ENCODE assay signal across 8 cellular contexts in genomic region chr6:154276810-154277577, GRCh38.
DNase-seq lines count a peak whose midpoint lies in the region; ATAC-seq, FAIRE-seq and TF ChIP-seq lines count a peak whose summit lies in the region.

No MANE protein-coding gene starts in this region.

- H2BK5ac ChIP-seq in H1 (ENCODE audit: low read depth, low read length) = no peak overlapping the region

- no peak overlapping the region for H2AK5ac ChIP-seq in H1 (ENCODE audit: low read depth, low read length)

- H3K27me3 Mint-ChIP-seq in neural progenitor cell (ENCODE audit: insufficient read depth, low read depth) = no peaks in the 10 kb centered on the region

- H3F3A ChIP-seq in neural progenitor cell (ENCODE audit: low read depth) = no peaks in the 10 kb centered on the region

- no peak overlapping the region for H2BK20ac ChIP-seq in H1 (ENCODE audit: low read length)

- H3K4me3 Mint-ChIP-seq in neural progenitor cell = no peak overlapping the region

- H2BK15ac ChIP-seq in H1 (ENCODE audit: low read length) = 0 out of 2 replicates have a peak overlapping the region, but pooled peaks have one; percentile 32

- H3K27me3 ChIP-seq in Karpas-422 (ENCODE audit: low read length) (no peaks in the 10 kb centered on the region), H1 (replicated peaks in 1 of 4; ENCODE audit: control insufficient read depth in 3 of 4, extremely low read depth in 1 of 4, insufficient read depth in 3 of 4, low read length in 3 of 4) (no peaks in the 10 kb centered on the region), neural progenitor cell (no peaks in the 10 kb centered on the region)

- H3K9me3 ChIP-seq in Karpas-422 (ENCODE audit: low read length) (no peaks in the 10 kb centered on the region), H1 (ENCODE audit: insufficient read depth in 2 of 2, low read depth in 1 of 2, low read length in 1 of 2) (no peaks in the 10 kb centered on the region), neural progenitor cell (ENCODE audit: low read depth) (no peaks in the 10 kb centered on the region)

- no peaks in the 10 kb centered on the region for H3K36me3 ChIP-seq in Karpas-422 (ENCODE audit: insufficient read depth, low read length)
- H3K36me3 ChIP-seq in H1 (ENCODE audit: control insufficient read depth in 2 of 4, insufficient read depth in 4 of 4, low read length in 3 of 4) = no peaks in the 10 kb centered on the region
- no peaks in the 10 kb centered on the region for H3K36me3 ChIP-seq in neural progenitor cell

- H3K36me3 Mint-ChIP-seq in neural progenitor cell = no peaks in the 10 kb centered on the region

- H3K18ac ChIP-seq in H1 (ENCODE audit: extremely low read depth, low read length) = no peak overlapping the region

- H4K5ac ChIP-seq in H1 (ENCODE audit: insufficient read length, low read depth, low read length) = no peak overlapping the region

- no peak overlapping the region for H3K56ac ChIP-seq in H1 (replicated peaks; ENCODE audit: insufficient read length, low read depth, low read length)

- H3K4me1 ChIP-seq in Karpas-422 (ENCODE audit: low read length) (no peaks in the 10 kb centered on the region), H1 (replicated peaks in 1 of 4; ENCODE audit: control insufficient read depth in 3 of 4, insufficient read depth in 4 of 4, low read length in 3 of 4) (no peaks in the 10 kb centered on the region), neural progenitor cell (no peaks in the 10 kb centered on the region)

- TF ChIP-seq POLR2A in H1 (IDR thresholded peaks at IDR 0.05; ENCODE audit: control extremely low read depth in 1 of 2, low read depth in 2 of 2, low read length in 2 of 2) = no peak

- no peak overlapping the region for H3K23ac ChIP-seq in H1 (ENCODE audit: insufficient read length)

- TF ChIP-seq RAD21 in H1 (IDR thresholded peaks at IDR 0.05 in 1 of 2, conservative IDR thresholded peaks at IDR 0.05 in 1 of 2; ENCODE audit: low read depth in 2 of 2, low read length in 2 of 2) = peak in 1 of 2 experiments; percentile 42

- no peaks in the 10 kb centered on the region for H3K23me2 ChIP-seq in H1 (ENCODE audit: low read depth, low read length)

- H2AFZ ChIP-seq in Karpas-422 (ENCODE audit: low read length) (no peak overlapping the region), H1 (ENCODE audit: low read length) (no peak overlapping the region), neural progenitor cell (replicated peaks) (no peak overlapping the region)

- no peak for FAIRE-seq in H1 (lab: Jason Lieb, UNC)

- H3K27ac ChIP-seq in Karpas-422 (ENCODE audit: low read length) (no peak overlapping the region), H1 (ENCODE audit: low read depth, low read length) (no peak overlapping the region), neural progenitor cell (no peak overlapping the region)

- no peak overlapping the region for H3K4ac ChIP-seq in H1 (replicated peaks; ENCODE audit: insufficient read length, low read depth, low read length)

- H3K79me2 ChIP-seq in Karpas-422 (ENCODE audit: low read length) = no peaks in the 10 kb centered on the region
- H3K79me2 ChIP-seq in H1 (ENCODE audit: control insufficient read depth in 1 of 2, insufficient read depth in 2 of 2, low read length in 2 of 2) = no peaks in the 10 kb centered on the region
- no peaks in the 10 kb centered on the region for H3K79me2 ChIP-seq in neural progenitor cell (ENCODE audit: low read depth)

- H3K9ac ChIP-seq in Karpas-422 (ENCODE audit: low read length) (no peak overlapping the region), H1 (replicated peaks in 1 of 4; ENCODE audit: extremely low read depth in 1 of 4, low read depth in 3 of 4, low read length in 3 of 4) (no peak overlapping the region), neural progenitor cell (no peak overlapping the region)

- H3K9me3 Mint-ChIP-seq in neural progenitor cell = no peaks in the 10 kb centered on the region

- no peak overlapping the region for H2BK12ac ChIP-seq in H1 (ENCODE audit: low read depth, low read length)

- DNase-seq in NCI-H1417 (lab: John Stamatoyannopoulos, UW) (peak; percentile 12 to 74 (median 57)), NCI-H1417 treated with DMSO at 0.1 percent for 48 hours (lab: John Stamatoyannopoulos, UW) (no peak), Karpas-422 (peak; percentile 63), SHP77 (lab: John Stamatoyannopoulos, UW) (peak; percentile 8 to 26), H1 (ENCODE audit: low read depth in 1 of 2, low spot score in 2 of 2) (no peak), neural progenitor cell (ENCODE audit: low spot score) (peak; percentile 33), omental fat pad (ENCODE audit: low spot score) (no peak)

- POLR2A ChIA-PET in H1 (lab: Charles Lee; ENCODE audit: partially characterized antibody) = no interaction called here

- H3K4me3 ChIP-seq in Karpas-422 (ENCODE audit: low read length) (no peak overlapping the region), H1 (ENCODE audit: extremely low read depth in 1 of 4, insufficient read depth in 2 of 4, low read depth in 3 of 4, low read length in 4 of 4) (no peak overlapping the region), neural progenitor cell (no peak overlapping the region)

- H4K91ac ChIP-seq in H1 (replicated peaks; ENCODE audit: insufficient read length, low read length) = no peak overlapping the region

- no peaks in the 10 kb centered on the region for H3K79me1 ChIP-seq in H1 (ENCODE audit: low read depth, low read length)

- CTCF ChIA-PET in H1 (lab: Charles Lee; ENCODE audit: partially characterized antibody) = interaction anchor here (0.9 to 4.2 kb wide), 23 partner anchors 9 to 604 kb away, joined by 3 to 30 read pairs (median 3); no protein-coding TSS in a partner anchor

- H4K8ac ChIP-seq in H1 (ENCODE audit: extremely low read depth, insufficient read depth, low read length) = no peak overlapping the region

- H3K4me1 Mint-ChIP-seq in neural progenitor cell = peaks cover 2% of the 10 kb centered on the region

- TF ChIP-seq CTCF in H1 (IDR thresholded peaks at IDR 0.05; ENCODE audit: control extremely low read depth in 1 of 3, insufficient read depth in 1 of 3, low read depth in 1 of 3, low read length in 3 of 3) = peak in 1 of 3 experiments; percentile 30; a peak in 1 of 4 replicates
- TF ChIP-seq CTCF in neural progenitor cell (IDR thresholded peaks at IDR 0.05) = peak; percentile 60
- TF ChIP-seq CTCF in omental fat pad (IDR thresholded peaks at IDR 0.05) = peak in 1 of 3 donors; percentile 7

- no peak for TF ChIP-seq EP300 in H1 (IDR thresholded peaks at IDR 0.05; ENCODE audit: borderline replicate concordance in 1 of 2, low read depth in 2 of 2, low read length in 2 of 2)

- H3K14ac ChIP-seq in H1 (ENCODE audit: insufficient read length) = no peak overlapping the region

- H3K9me2 ChIP-seq in Karpas-422 (replicated peaks; ENCODE audit: insufficient read depth, low read length) = no peaks in the 10 kb centered on the region

- H4K20me1 ChIP-seq in Karpas-422 (ENCODE audit: insufficient read depth, low read depth, low read length) = no peaks in the 10 kb centered on the region
- H4K20me1 ChIP-seq in H1 (replicated peaks in 1 of 2; ENCODE audit: control insufficient read depth in 1 of 2, insufficient read depth in 2 of 2, low read length in 2 of 2) = no peaks in the 10 kb centered on the region
- H4K20me1 ChIP-seq in neural progenitor cell (ENCODE audit: low read depth) = no peaks in the 10 kb centered on the region

- ATAC-seq in GM21515 (IDR thresholded peaks at IDR 0.05; ENCODE audit: unreplicated experiment) (peak; percentile 71), omental fat pad (ENCODE audit: low FRiP score) (no peak)

- H3K4me2 ChIP-seq in Karpas-422 (ENCODE audit: low read depth, low read length, poor library complexity, severe bottlenecking) (no peak overlapping the region), H1 (ENCODE audit: insufficient read depth in 1 of 2, low read depth in 2 of 2, low read length in 2 of 2) (no peak overlapping the region), neural progenitor cell (no peak overlapping the region)

- H2BK120ac ChIP-seq in H1 (replicated peaks; ENCODE audit: low read depth, low read length) = no peak overlapping the region

- H3K27ac Mint-ChIP-seq in neural progenitor cell = no peak overlapping the region

- 91% methylated on average over 11 of the region's 11 CpGs; no CpG with 5 or more reads in 1 of the 2 experiments for WGBS in H1 (ENCODE audit: extremely low coverage in 1 of 2, insufficient coverage in 1 of 2, insufficient read length in 1 of 2, insufficient replicate concordance in 2 of 2, low coverage in 1 of 2, low lambda C conversion rate in 2 of 2, missing lambda C conversion rate in 1 of 2), 2 experiments

TF ChIP-seq in H1, 55 proteins besides CTCF, POLR2A, EP300 and RAD21:
- TF ChIP-seq NRF1 (IDR thresholded peaks at IDR 0.05; ENCODE audit: low read depth, low read length) (no peak), USF2 (IDR thresholded peaks at IDR 0.05; ENCODE audit: low read length) (no peak), SP4 (IDR thresholded peaks at IDR 0.05; ENCODE audit: low read length) (no peak), CBX5 (IDR thresholded peaks at IDR 0.05; ENCODE audit: low read depth, low read length) (no peak), FOSL1 (IDR thresholded peaks at IDR 0.05; ENCODE audit: insufficient read depth, low read depth, low read length) (no peak), KDM5A (IDR thresholded peaks at IDR 0.05; ENCODE audit: low read length) (no peak), NANOG (IDR thresholded peaks at IDR 0.05; ENCODE audit: insufficient read depth, low read depth, low read length, poor library complexity, severe bottlenecking) (no peak), SUZ12 (IDR thresholded peaks at IDR 0.05; ENCODE audit: low read length) (no peak), SIX5 (IDR thresholded peaks at IDR 0.05; ENCODE audit: low read depth, low read length) (no peak), HDAC2 (IDR thresholded peaks at IDR 0.05; ENCODE audit: borderline replicate concordance in 1 of 2, low read depth in 2 of 2, low read length in 2 of 2) (no peak)

Comparison
In these comparisons a context has a peak if more than half of its experiments do, and no peak if none do; other contexts are left out.
1. DNase-seq: peak in NCI-H1417 (3 of 3), Karpas-422 (single experiment), SHP77 (2 of 2) and neural progenitor cell (single experiment); none in NCI-H1417 treated with DMSO at 0.1 percent for 48 hours (single experiment), H1 (0 of 2) and omental fat pad (single experiment).